In the genomic region with DNA sequence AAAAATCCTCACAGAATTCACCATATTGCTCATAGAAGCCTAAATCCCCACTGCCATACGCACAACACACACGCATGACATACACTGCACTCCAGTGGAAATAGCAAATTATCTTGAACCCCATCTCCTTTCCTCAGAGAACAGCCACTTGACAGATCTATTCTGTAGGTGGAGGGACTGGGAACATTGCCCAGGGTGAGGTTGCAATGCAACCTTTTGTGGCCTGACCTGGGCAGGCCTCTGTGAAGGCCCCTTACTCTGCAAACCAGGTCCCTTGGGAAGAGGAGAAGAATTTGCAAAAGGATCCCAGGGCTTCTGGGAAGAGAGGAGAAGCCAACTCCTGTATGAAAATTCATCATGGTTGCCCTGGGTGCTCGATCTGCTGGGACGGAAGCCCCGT, we compare ENCODE assay signal across 22 cellular contexts. TPM values are rescaled to one million over a fixed set of nuclear protein-coding genes. Genes with fewer than 3 reads are reported as not detected.
"Had no signal": no experiment of that assay in that cellular context is flagged by ENCODE, and none has a peak within 500 bp of the region (broad histone marks: within the 10 kb centered on the region; RNA-seq: fewer than 3 reads in every experiment).

No MANE protein-coding gene starts in this region.

- H3K4me1 ChIP-seq: body of pancreas, gastroesophageal sphincter, heart right ventricle, psoas muscle had no signal

- H3K27ac ChIP-seq: body of pancreas, gastroesophageal sphincter, heart right ventricle, psoas muscle, thoracic aorta had no signal

- H3K36me3 ChIP-seq: gastroesophageal sphincter, heart right ventricle, thoracic aorta, upper lobe of left lung had no signal

- H3K4me2 ChIP-seq: smooth muscle cell had no signal

- FAIRE-seq: colon had no signal

- DNase-seq: activated B cell treated with CpG ODN at 0.5 μM for 24 hours; activated CD4-positive, alpha-beta T cell treated with anti-CD3 and anti-CD28 coated beads for 48 hours; activated CD8-positive, alpha-beta T cell treated with anti-CD3 and anti-CD28 coated beads for 36 hours; activated naive CD4-positive, alpha-beta T cell treated with Interleukin-2 at 50 U/mL for 16 hours; activated naive CD8-positive, alpha-beta T cell treated with anti-CD3 and anti-CD28 coated beads, Interleukin-2, amount 10 ng/mL, durations not matched to agents 7 days and 5 days; activated T-cell treated with anti-CD3 and anti-CD28 coated beads, Interleukin-2, amount 50 U/mL, for 1 hour; amygdala; body of pancreas; heart right ventricle; left colon; midbrain; psoas muscle; right cardiac atrium; stimulated activated CD4-positive, alpha-beta T cell treated with anti-CD3 and anti-CD28 coated beads, Interleukin-4, amount 100 ng/mL, for 4 hours; T-helper 1 cell; T-helper 9 cell; upper lobe of left lung had no signal

- H3K9me3 ChIP-seq: body of pancreas, gastroesophageal sphincter, heart right ventricle, psoas muscle, thoracic aorta, upper lobe of left lung had no signal

- H3K27me3 ChIP-seq: body of pancreas, upper lobe of left lung had no signal

- H3K4me3 ChIP-seq: body of pancreas, gastroesophageal sphincter, heart right ventricle, lung, psoas muscle, smooth muscle cell, thoracic aorta, upper lobe of left lung had no signal

RNA-seq across cellular contexts. Expression of a gene that starts 51.9 kb away (rescaled TPM):
- total RNA-seq: activated B cell treated with CpG ODN at 0.5 μM for 24 hours had no signal
